ENCODE assay signal across 1 cellular context in the genomic region with DNA sequence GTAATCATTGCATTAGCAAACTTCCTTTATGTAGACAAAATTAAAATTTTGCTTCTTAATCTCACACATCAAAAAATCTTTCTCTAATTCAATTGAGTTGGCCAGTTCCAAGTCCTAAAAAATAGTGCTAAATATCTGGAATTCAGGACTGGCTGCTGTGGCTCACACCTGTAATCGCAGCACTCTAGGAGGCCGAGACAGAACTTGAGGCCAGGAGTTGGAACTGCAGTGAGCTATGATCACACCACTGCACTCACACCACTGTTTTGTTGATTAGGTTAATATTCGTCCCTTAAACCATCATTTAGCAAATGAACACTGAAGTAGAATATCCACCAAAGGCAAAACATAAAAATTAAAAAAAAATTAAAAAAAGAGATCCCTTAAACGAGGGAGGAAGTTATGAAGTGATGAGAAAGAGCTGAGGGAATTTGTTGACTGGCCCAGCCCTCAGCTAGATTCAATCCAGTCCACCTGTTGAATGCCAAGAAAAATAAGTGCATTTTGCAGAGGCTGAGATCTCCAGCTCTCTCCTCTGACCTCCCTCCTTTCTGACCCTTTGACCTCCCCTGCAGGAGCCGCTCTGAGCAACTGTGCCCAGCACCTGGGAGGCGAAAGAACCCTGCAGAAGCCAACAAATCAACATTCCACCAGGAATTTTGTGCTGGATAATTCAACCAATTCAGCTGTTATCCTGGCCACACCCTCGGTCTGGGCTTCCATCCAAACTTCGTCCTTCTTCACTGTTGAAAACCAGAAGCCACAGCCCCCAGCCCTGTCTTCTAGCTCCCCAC.
TF ChIP-seq lines count a peak whose summit lies in the region.

No MANE protein-coding gene starts in this region.

TF ChIP-seq in GM23338, 12 proteins besides CTCF, POLR2A, EP300 and RAD21 (continued from another document):
- TF ChIP-seq, protein P1, sequence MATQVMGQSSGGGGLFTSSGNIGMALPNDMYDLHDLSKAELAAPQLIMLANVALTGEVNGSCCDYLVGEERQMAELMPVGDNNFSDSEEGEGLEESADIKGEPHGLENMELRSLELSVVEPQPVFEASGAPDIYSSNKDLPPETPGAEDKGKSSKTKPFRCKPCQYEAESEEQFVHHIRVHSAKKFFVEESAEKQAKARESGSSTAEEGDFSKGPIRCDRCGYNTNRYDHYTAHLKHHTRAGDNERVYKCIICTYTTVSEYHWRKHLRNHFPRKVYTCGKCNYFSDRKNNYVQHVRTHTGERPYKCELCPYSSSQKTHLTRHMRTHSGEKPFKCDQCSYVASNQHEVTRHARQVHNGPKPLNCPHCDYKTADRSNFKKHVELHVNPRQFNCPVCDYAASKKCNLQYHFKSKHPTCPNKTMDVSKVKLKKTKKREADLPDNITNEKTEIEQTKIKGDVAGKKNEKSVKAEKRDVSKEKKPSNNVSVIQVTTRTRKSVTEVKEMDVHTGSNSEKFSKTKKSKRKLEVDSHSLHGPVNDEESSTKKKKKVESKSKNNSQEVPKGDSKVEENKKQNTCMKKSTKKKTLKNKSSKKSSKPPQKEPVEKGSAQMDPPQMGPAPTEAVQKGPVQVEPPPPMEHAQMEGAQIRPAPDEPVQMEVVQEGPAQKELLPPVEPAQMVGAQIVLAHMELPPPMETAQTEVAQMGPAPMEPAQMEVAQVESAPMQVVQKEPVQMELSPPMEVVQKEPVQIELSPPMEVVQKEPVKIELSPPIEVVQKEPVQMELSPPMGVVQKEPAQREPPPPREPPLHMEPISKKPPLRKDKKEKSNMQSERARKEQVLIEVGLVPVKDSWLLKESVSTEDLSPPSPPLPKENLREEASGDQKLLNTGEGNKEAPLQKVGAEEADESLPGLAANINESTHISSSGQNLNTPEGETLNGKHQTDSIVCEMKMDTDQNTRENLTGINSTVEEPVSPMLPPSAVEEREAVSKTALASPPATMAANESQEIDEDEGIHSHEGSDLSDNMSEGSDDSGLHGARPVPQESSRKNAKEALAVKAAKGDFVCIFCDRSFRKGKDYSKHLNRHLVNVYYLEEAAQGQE (IDR thresholded peaks at IDR 0.05; ENCODE audit: unreplicated experiment), result no peak
- TF ChIP-seq, protein P2, sequence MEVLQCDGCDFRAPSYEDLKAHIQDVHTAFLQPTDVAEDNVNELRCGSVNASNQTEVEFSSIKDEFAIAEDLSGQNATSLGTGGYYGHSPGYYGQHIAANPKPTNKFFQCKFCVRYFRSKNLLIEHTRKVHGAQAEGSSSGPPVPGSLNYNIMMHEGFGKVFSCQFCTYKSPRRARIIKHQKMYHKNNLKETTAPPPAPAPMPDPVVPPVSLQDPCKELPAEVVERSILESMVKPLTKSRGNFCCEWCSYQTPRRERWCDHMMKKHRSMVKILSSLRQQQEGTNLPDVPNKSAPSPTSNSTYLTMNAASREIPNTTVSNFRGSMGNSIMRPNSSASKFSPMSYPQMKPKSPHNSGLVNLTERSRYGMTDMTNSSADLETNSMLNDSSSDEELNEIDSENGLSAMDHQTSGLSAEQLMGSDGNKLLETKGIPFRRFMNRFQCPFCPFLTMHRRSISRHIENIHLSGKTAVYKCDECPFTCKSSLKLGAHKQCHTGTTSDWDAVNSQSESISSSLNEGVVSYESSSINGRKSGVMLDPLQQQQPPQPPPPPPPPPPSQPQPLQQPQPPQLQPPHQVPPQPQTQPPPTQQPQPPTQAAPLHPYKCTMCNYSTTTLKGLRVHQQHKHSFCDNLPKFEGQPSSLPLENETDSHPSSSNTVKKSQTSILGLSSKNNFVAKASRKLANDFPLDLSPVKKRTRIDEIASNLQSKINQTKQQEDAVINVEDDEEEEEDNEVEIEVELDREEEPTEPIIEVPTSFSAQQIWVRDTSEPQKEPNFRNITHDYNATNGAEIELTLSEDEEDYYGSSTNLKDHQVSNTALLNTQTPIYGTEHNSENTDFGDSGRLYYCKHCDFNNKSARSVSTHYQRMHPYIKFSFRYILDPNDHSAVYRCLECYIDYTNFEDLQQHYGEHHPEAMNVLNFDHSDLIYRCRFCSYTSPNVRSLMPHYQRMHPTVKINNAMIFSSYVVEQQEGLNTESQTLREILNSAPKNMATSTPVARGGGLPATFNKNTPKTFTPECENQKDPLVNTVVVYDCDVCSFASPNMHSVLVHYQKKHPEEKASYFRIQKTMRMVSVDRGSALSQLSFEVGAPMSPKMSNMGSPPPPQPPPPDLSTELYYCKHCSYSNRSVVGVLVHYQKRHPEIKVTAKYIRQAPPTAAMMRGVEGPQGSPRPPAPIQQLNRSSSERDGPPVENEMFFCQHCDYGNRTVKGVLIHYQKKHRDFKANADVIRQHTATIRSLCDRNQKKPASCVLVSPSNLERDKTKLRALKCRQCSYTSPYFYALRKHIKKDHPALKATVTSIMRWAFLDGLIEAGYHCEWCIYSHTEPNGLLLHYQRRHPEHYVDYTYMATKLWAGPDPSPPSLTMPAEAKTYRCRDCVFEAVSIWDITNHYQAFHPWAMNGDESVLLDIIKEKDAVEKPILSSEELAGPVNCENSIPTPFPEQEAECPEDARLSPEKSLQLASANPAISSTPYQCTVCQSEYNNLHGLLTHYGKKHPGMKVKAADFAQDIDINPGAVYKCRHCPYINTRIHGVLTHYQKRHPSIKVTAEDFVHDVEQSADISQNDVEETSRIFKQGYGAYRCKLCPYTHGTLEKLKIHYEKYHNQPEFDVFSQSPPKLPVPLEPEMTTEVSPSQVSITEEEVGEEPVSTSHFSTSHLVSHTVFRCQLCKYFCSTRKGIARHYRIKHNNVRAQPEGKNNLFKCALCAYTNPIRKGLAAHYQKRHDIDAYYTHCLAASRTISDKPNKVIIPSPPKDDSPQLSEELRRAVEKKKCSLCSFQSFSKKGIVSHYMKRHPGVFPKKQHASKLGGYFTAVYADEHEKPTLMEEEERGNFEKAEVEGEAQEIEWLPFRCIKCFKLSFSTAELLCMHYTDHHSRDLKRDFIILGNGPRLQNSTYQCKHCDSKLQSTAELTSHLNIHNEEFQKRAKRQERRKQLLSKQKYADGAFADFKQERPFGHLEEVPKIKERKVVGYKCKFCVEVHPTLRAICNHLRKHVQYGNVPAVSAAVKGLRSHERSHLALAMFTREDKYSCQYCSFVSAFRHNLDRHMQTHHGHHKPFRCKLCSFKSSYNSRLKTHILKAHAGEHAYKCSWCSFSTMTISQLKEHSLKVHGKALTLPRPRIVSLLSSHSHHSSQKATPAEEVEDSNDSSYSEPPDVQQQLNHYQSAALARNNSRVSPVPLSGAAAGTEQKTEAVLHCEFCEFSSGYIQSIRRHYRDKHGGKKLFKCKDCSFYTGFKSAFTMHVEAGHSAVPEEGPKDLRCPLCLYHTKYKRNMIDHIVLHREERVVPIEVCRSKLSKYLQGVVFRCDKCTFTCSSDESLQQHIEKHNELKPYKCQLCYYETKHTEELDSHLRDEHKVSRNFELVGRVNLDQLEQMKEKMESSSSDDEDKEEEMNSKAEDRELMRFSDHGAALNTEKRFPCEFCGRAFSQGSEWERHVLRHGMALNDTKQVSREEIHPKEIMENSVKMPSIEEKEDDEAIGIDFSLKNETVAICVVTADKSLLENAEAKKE (CRISPR knock-in tag; IDR thresholded peaks at IDR 0.05), result no peak
TF ChIP-seq in GM23338: peak in this region for 0.
